In the genomic region with DNA sequence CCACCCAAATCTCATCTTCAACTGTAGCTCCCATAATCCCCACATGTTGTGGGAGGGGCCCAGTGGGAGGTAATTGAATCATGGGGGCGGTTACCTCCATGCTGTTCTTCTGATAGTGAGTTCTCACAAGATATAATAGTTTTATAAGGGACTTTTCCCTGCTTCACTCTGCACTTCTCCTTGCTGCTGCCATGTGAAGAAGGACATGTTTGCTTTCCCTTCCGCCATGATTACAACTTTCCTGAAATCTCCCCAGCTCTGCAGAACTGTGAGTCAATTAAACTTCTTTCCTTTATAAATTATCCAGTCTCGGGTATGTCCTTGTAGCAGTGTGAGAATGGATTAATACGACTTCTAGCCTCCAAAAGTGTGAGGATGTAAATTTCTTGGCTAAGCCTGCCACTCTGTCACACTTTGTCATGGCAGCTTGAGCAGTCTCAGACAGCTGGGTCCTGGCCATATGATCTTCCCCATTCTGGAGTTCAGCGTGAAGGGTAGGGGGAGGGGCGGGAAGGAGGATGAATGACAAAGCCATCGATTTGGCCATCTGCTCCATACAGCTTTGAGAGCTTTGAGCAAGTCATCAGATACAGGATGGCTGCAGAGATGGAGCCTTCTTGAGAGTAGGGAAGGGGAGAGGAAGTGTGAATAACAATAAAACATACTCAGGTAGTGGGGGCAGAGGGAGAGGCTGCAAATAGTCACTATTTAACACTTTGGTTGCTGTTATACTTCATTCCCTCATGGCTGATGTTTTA, we compare ENCODE assay signal across 14 cellular contexts. TPM values are rescaled to one million over a fixed set of nuclear protein-coding genes. Genes with fewer than 3 reads are reported as not detected.
DNase-seq lines count a peak whose midpoint lies in the region; ATAC-seq and TF ChIP-seq lines count a peak whose summit lies in the region.
"Had no signal": no experiment of that assay in that cellular context is flagged by ENCODE, and none has a peak within 500 bp of the region (broad histone marks: within the 10 kb centered on the region; RNA-seq: fewer than 3 reads in every experiment).

No MANE protein-coding gene starts in this region.

- H3K18ac ChIP-seq in trophoblast cell (ENCODE audit: low read length) = no peak overlapping the region

- H3K4me1 Mint-ChIP-seq in WTC11 (peaks cover 18% of the 10 kb centered on the region), memory B cell (peaks cover 55% of the 10 kb centered on the region)

- H2BK120ac ChIP-seq in trophoblast cell (ENCODE audit: insufficient read depth, low read length, poor library complexity) = no peak overlapping the region

- H4K8ac ChIP-seq in trophoblast cell (ENCODE audit: low read depth, low read length) = no peak overlapping the region

- H3K4me3 Mint-ChIP-seq in WTC11 (no peak overlapping the region), memory B cell (peak overlapping the region; percentile 35)

- H3K23ac ChIP-seq in trophoblast cell (ENCODE audit: low read length) = no peak overlapping the region

- no peaks in the 10 kb centered on the region; the same call in 1 of the 2 replicates for H3K27me3 Mint-ChIP-seq in WTC11 (ENCODE audit: low read depth)
- no peaks in the 10 kb centered on the region for H3K27me3 Mint-ChIP-seq in memory B cell

- no peak overlapping the region for H2BK12ac ChIP-seq in trophoblast cell (ENCODE audit: low read length)

- no peak overlapping the region for H4K12ac ChIP-seq in trophoblast cell (ENCODE audit: low read depth, low read length)

- H3K36me3 Mint-ChIP-seq in WTC11 (peaks cover 35% of the 10 kb centered on the region), memory B cell (peaks cover 21% of the 10 kb centered on the region)

- CTCF ChIA-PET in WTC11 (lab: Charles Lee) = interaction anchor here (1.4 to 2.3 kb wide), 3 partner anchors 19 to 62 kb away, joined by 3 to 7 read pairs (median 4); no protein-coding TSS in a partner anchor

- no peaks in the 10 kb centered on the region for H3K79me1 ChIP-seq in trophoblast cell (ENCODE audit: low read length)

- no peak overlapping the region for H3K4ac ChIP-seq in trophoblast cell (ENCODE audit: low read depth, low read length)

- TF ChIP-seq CTCF in WTC11 (IDR thresholded peaks at IDR 0.05) (no peak), heart right ventricle (IDR thresholded peaks at IDR 0.05) (no peak)

- POLR2A ChIA-PET in WTC11 (lab: Charles Lee) = interaction anchor here (0.6 to 1.1 kb wide), 3 partner anchors 17 to 26 kb away, joined by 3 to 8 read pairs (median 3); no protein-coding TSS in a partner anchor

- H3K4me2 ChIP-seq in trophoblast cell (ENCODE audit: low read length) = no peak overlapping the region
- H3K4me2 ChIP-seq: PC-9 had no signal

- H3K36me3 ChIP-seq in HUES64 (ENCODE audit: insufficient read depth, low read length) (no peaks in the 10 kb centered on the region), trophoblast cell (ENCODE audit: control insufficient read depth in 1 of 2, insufficient read depth in 2 of 2, low read length in 2 of 2) (no peaks in the 10 kb centered on the region), heart right ventricle (no peaks in the 10 kb centered on the region)

- H2BK5ac ChIP-seq in trophoblast cell (ENCODE audit: low read depth, low read length, poor library complexity) = no peak overlapping the region

- H3K4me3 ChIP-seq in HUES64 (ENCODE audit: low read length) (no peak overlapping the region), trophoblast cell (ENCODE audit: low read depth, low read length) (no peak overlapping the region), heart right ventricle (no peak overlapping the region)
- H3K4me3 ChIP-seq: PC-9, skin epidermis had no signal

- H3K4me1 ChIP-seq in HUES64 (ENCODE audit: insufficient read depth, low read length) (peaks cover 6% of the 10 kb centered on the region), trophoblast cell (ENCODE audit: control insufficient read depth in 1 of 2, insufficient read depth in 2 of 2, low read length in 2 of 2) (no peaks in the 10 kb centered on the region), heart right ventricle (peaks cover 0 to 21% (median 0%) of the 10 kb centered on the region in 9 donors)

- H3K27me3 ChIP-seq in HUES64 (ENCODE audit: insufficient read depth, low read length) (no peaks in the 10 kb centered on the region), trophoblast cell (ENCODE audit: insufficient read depth, low read length) (no peaks in the 10 kb centered on the region), heart right ventricle (no peaks in the 10 kb centered on the region)

- no peak overlapping the region for H2AFZ ChIP-seq in trophoblast cell (ENCODE audit: insufficient read depth, low read length, poor library complexity)
- H2AFZ ChIP-seq: PC-9 had no signal

- no peaks in the 10 kb centered on the region for H3K79me2 ChIP-seq in trophoblast cell (ENCODE audit: control insufficient read depth, insufficient read depth, low read length, poor library complexity)

- H3K9me3 Mint-ChIP-seq in WTC11 = peaks cover 41% of the 10 kb centered on the region
- H3K9me3 Mint-ChIP-seq in memory B cell = peaks cover 16% of the 10 kb centered on the region

- peak; percentile 87 for ATAC-seq in WTC11
- no peak for ATAC-seq in memory B cell (ENCODE audit: low read depth)
- no peak for ATAC-seq in heart right ventricle
- ATAC-seq: HCT116 had no signal

- intact Hi-C loops in heart right ventricle (cut with DNase I) = no loop called here

- peak; percentile 30 for DNase-seq in activated CD4-positive, alpha-beta T cell treated with anti-CD3 and anti-CD28 coated beads for 48 hours
- no peak for DNase-seq in activated CD4-positive, alpha-beta T cell treated with anti-CD3 and anti-CD28 coated beads for 4 hours
- DNase-seq in WTC11 (ENCODE audit: low spot score) (no peak), memory B cell (ENCODE audit: low spot score in 2 of 2) (no peak), NCI-H2029 treated with DMSO at 0.1 percent for 48 hours (lab: John Stamatoyannopoulos, UW) (no peak), trophoblast cell (no peak), heart right ventricle (no peak)
- DNase-seq: ACHN; effector memory CD4-positive, alpha-beta T cell; PC-9; stimulated activated naive CD4-positive, alpha-beta T cell had no signal

- H2AK5ac ChIP-seq in trophoblast cell (ENCODE audit: low read length) = no peak overlapping the region

- 56% methylated on average over 7 of the region's 7 CpGs for WGBS in HUES64
- WGBS in trophoblast cell (ENCODE audit: extremely low coverage, insufficient coverage, insufficient read length) = no CpG with 5 or more reads among the region's 7 CpGs
- WGBS in heart right ventricle, 2 donors = 74 to 75% methylated on average over 7 of the region's 7 CpGs

- no peak overlapping the region for H4K91ac ChIP-seq in trophoblast cell (ENCODE audit: low read depth, low read length)

- H3K27ac ChIP-seq in HUES64 (ENCODE audit: low read depth, low read length) (peak overlapping the region; percentile 13; the same call in 1 of the 2 replicates), trophoblast cell (ENCODE audit: low read depth, low read length) (no peak overlapping the region), heart right ventricle (no peak overlapping the region)
- H3K27ac ChIP-seq: PC-9 had no signal

- H3K27ac Mint-ChIP-seq in WTC11 (0 out of 2 replicates have a peak overlapping the region, but pooled peaks have one; percentile 17), memory B cell (peak overlapping the region; percentile 98)

- H3K9me3 ChIP-seq in HUES64 (ENCODE audit: insufficient read depth, low read depth, low read length) (peaks cover 20% of the 10 kb centered on the region; the same call in 1 of the 2 replicates), trophoblast cell (ENCODE audit: insufficient read depth, low read depth, low read length) (peaks cover 5% of the 10 kb centered on the region), heart right ventricle (peaks cover 0 to 16% (median 0%) of the 10 kb centered on the region in 11 donors)

- H3K9ac ChIP-seq in HUES64 (ENCODE audit: low read depth, low read length) = no peak overlapping the region
- no peak overlapping the region for H3K9ac ChIP-seq in trophoblast cell (ENCODE audit: low read length)

- no peak overlapping the region for H3K14ac ChIP-seq in trophoblast cell (ENCODE audit: low read length)

TF ChIP-seq in WTC11, 78 proteins besides CTCF, POLR2A, EP300 and RAD21 (continues in another document):
- no peak for TF ChIP-seq ZBTB21 (CRISPR knock-in tag; IDR thresholded peaks at IDR 0.05; ENCODE audit: borderline replicate concordance)
- no peak for TF ChIP-seq MXD4 (CRISPR knock-in tag; IDR thresholded peaks at IDR 0.05; ENCODE audit: borderline replicate concordance)
- TF ChIP-seq, protein P1, sequence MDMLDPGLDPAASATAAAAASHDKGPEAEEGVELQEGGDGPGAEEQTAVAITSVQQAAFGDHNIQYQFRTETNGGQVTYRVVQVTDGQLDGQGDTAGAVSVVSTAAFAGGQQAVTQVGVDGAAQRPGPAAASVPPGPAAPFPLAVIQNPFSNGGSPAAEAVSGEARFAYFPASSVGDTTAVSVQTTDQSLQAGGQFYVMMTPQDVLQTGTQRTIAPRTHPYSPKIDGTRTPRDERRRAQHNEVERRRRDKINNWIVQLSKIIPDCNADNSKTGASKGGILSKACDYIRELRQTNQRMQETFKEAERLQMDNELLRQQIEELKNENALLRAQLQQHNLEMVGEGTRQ (CRISPR knock-in tag; IDR thresholded peaks at IDR 0.05) = peak; percentile 8; the same call in 1 of the 2 replicates

RNA-seq across cellular contexts. Expression of a gene that starts 19.1 kb away (rescaled TPM):
- 90.1 TPM for polyA plus RNA-seq in HUES64 (2013, experiment 1 of 2)
- polyA plus RNA-seq in HUES64 (2013, experiment 2 of 2) = 92.1 TPM
- total RNA-seq in WTC11 (2021) (79.3 to 83.3 TPM (median 80.6 TPM) in 3 replicates), heart right ventricle (10 to 100 TPM in 2 of 10 donors, 1 to 10 TPM in 8; 4.2 to 13.3 (median 7.5) TPM)
- 62.9 and 65.6 TPM in 2 replicates for polyA plus RNA-seq in trophoblast cell (2013)
- polyA plus RNA-seq in heart right ventricle = 1 to 10 TPM; 4.0 to 4.5 TPM

RNA-seq across cellular contexts. Expression of a gene that starts 55.5 kb away (rescaled TPM):
- 10.7 TPM for polyA plus RNA-seq in HUES64 (2013, experiment 1 of 2)
- polyA plus RNA-seq in HUES64 (2013, experiment 2 of 2) = 14.3 TPM
- total RNA-seq in WTC11 (2021) = 15.7 to 16.8 TPM (median 15.9 TPM) in 3 replicates
- polyA plus RNA-seq in trophoblast cell (2013) = 85.0 and 88.8 TPM in 2 replicates
- total RNA-seq in heart right ventricle = 100 to 1,000 TPM; 115 to 191 (median 145) TPM
- 100 to 1,000 TPM in 1 of 2 donors, 10 to 100 TPM in 1; 42.5 to 193 TPM for polyA plus RNA-seq in heart right ventricle
